In the genomic region with DNA sequence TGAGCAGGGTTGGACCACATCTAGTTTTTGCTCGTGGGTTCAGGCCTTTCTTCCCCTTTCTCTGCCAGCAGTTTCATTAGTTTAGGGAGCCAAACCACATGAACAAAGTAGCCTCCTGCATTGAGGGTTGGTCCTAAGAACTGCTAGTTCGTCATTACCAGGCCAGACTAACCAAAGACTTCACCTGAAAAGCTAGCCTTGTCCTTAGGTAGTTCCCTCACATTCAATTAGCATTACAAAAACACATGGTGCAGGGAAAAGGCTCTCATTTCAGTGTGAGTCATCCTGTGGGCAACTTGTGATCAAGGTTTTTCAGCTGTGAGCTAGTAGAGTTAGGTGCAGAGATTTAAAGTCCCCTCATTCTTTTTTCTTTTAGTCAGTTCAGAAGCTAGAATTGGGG, we compare ENCODE assay signal across 16 cellular contexts.
A peak's percentile ranks its signal among the peaks of the same experiment; 100 is the strongest.
DNase-seq lines count a peak whose midpoint lies in the region; ATAC-seq and TF ChIP-seq lines count a peak whose summit lies in the region.
"Had no signal": no experiment of that assay in that cellular context is flagged by ENCODE, and none has a peak within 500 bp of the region (broad histone marks: within the 10 kb centered on the region; RNA-seq: fewer than 3 reads in every experiment).

No MANE protein-coding gene starts in this region.

- H3K27ac Mint-ChIP-seq in activated T-helper 2 cell treated with anti-CD3 and anti-CD28 coated beads, Interferon-gamma antibody, Interleukin-2, Interleukin-4, amounts not matched to agents 10 μg/mL and 5 μg/mL and 100 μg/mL, durations not matched to agents 14 hours and 24 hours and 36 hours: no peak overlapping the region
- H3K27ac Mint-ChIP-seq: T-helper 2 cell treated with Interferon-gamma antibody and Interleukin-4, amounts not matched to agents 5 μg/mL and 100 μg/mL, for 36 hours had no signal

- H3K36me3 Mint-ChIP-seq in activated T-cell treated with anti-CD3 and anti-CD28 coated beads, Interleukin-2, amount 50 U/mL, for 4 hours (ENCODE audit: insufficient read depth): no peaks in the 10 kb centered on the region
- H3K36me3 Mint-ChIP-seq in activated T-helper 2 cell treated with anti-CD3 and anti-CD28 coated beads, Interferon-gamma antibody, Interleukin-2, Interleukin-4, amounts not matched to agents 10 μg/mL and 5 μg/mL and 100 μg/mL, durations not matched to agents 14 hours and 24 hours and 36 hours (ENCODE audit: low read depth): no peaks in the 10 kb centered on the region

- ATAC-seq in HG03442 (IDR thresholded peaks at IDR 0.05; ENCODE audit: unreplicated experiment) (peak; percentile 46), HG03469 (IDR thresholded peaks at IDR 0.05; ENCODE audit: unreplicated experiment) (no peak)
- ATAC-seq in activated T-cell treated with anti-CD3 and anti-CD28 coated beads, Interleukin-2, amount 50 U/mL, for 4 hours: no peak
- ATAC-seq: esophagus mucosa had no signal

- no peak overlapping the region for H3K4me3 ChIP-seq in astrocyte of the cerebellum (ENCODE audit: low read depth, low read length)
- H3K4me3 ChIP-seq: BLaER1 had no signal

- H3K4me1 Mint-ChIP-seq in activated T-cell treated with anti-CD3 and anti-CD28 coated beads, Interleukin-2, amount 50 U/mL, for 4 hours (ENCODE audit: low read depth): no peaks in the 10 kb centered on the region
- peaks cover 6% of the 10 kb centered on the region for H3K4me1 Mint-ChIP-seq in activated T-helper 2 cell treated with anti-CD3 and anti-CD28 coated beads, Interferon-gamma antibody, Interleukin-2, Interleukin-4, amounts not matched to agents 10 μg/mL and 5 μg/mL and 100 μg/mL, durations not matched to agents 14 hours and 24 hours and 36 hours (ENCODE audit: low read depth)

- intact Hi-C loops in activated T-helper 2 cell treated with anti-CD3 and anti-CD28 coated beads, Interferon-gamma antibody, Interleukin-2, Interleukin-4, amounts not matched to agents 10 μg/mL and 5 μg/mL and 100 μg/mL, durations not matched to agents 14 hours and 24 hours and 36 hours (cut with micrococcal nuclease): no loop called here

- DNase-seq in Daoy (ENCODE audit: low read depth): peak; percentile 54
- peak; percentile 80 for DNase-seq in astrocyte of the cerebellum (ENCODE audit: low read depth)
- DNase-seq in iPS-NIHi7 (ENCODE audit: extremely low spot score): peak; percentile 69
- no peak for DNase-seq in activated T-cell treated with anti-CD3 and anti-CD28 coated beads, Interleukin-2, amount 50 U/mL, for 4 hours
- DNase-seq in activated T-helper 2 cell treated with anti-CD3 and anti-CD28 coated beads, Interferon-gamma antibody, Interleukin-2, Interleukin-4, amounts not matched to agents 10 μg/mL and 5 μg/mL and 100 μg/mL, durations not matched to agents 14 hours and 24 hours and 36 hours (ENCODE audit: low spot score): no peak
- no peak for DNase-seq in C1 segment of cervical spinal cord (lab: John Stamatoyannopoulos, UW)
- DNase-seq: amniotic stem cell; IMR-90; NCI-H2029 treated with DMSO at 0.1 percent for 48 hours; OCI-M1; stimulated activated CD4-positive, alpha-beta T cell treated with anti-CD3 and anti-CD28 coated beads, Interleukin-12 subunit alpha, Interleukin-12 subunit beta, amount 100 ng/mL, for 4 hours had no signal

- TF ChIP-seq CTCF in astrocyte of the cerebellum (IDR thresholded peaks at IDR 0.05; ENCODE audit: low read depth, low read length, missing control alignments): no peak

- H3K27me3 Mint-ChIP-seq in activated T-cell treated with anti-CD3 and anti-CD28 coated beads, Interleukin-2, amount 50 U/mL, for 4 hours (ENCODE audit: low read depth): peaks cover 4% of the 10 kb centered on the region
- no peaks in the 10 kb centered on the region for H3K27me3 Mint-ChIP-seq in activated T-helper 2 cell treated with anti-CD3 and anti-CD28 coated beads, Interferon-gamma antibody, Interleukin-2, Interleukin-4, amounts not matched to agents 10 μg/mL and 5 μg/mL and 100 μg/mL, durations not matched to agents 14 hours and 24 hours and 36 hours (ENCODE audit: low read depth)

- H3K9me3 Mint-ChIP-seq in activated T-cell treated with anti-CD3 and anti-CD28 coated beads, Interleukin-2, amount 50 U/mL, for 4 hours: no peaks in the 10 kb centered on the region
- H3K9me3 Mint-ChIP-seq in activated T-helper 2 cell treated with anti-CD3 and anti-CD28 coated beads, Interferon-gamma antibody, Interleukin-2, Interleukin-4, amounts not matched to agents 10 μg/mL and 5 μg/mL and 100 μg/mL, durations not matched to agents 14 hours and 24 hours and 36 hours: no peaks in the 10 kb centered on the region
- H3K9me3 Mint-ChIP-seq: T-helper 2 cell treated with Interferon-gamma antibody and Interleukin-4, amounts not matched to agents 5 μg/mL and 100 μg/mL, for 36 hours had no signal

- H3K4me3 Mint-ChIP-seq in activated T-cell treated with anti-CD3 and anti-CD28 coated beads, Interleukin-2, amount 50 U/mL, for 4 hours: no peak overlapping the region
- no peak overlapping the region for H3K4me3 Mint-ChIP-seq in activated T-helper 2 cell treated with anti-CD3 and anti-CD28 coated beads, Interferon-gamma antibody, Interleukin-2, Interleukin-4, amounts not matched to agents 10 μg/mL and 5 μg/mL and 100 μg/mL, durations not matched to agents 14 hours and 24 hours and 36 hours (ENCODE audit: low read depth)
- H3K4me3 Mint-ChIP-seq: T-helper 2 cell treated with Interferon-gamma antibody and Interleukin-4, amounts not matched to agents 5 μg/mL and 100 μg/mL, for 36 hours had no signal

- in situ Hi-C loops in astrocyte of the cerebellum (cut with HindIII; ENCODE audit: low sequenced_read_pairs): no loop called here

Comparison
In these comparisons a context has a peak if more than half of its experiments do, and no peak if none do; other contexts are left out.
1. DNase-seq: peak in Daoy (single experiment), astrocyte of the cerebellum (single experiment) and iPS-NIHi7 (single experiment); none in activated T-cell treated with anti-CD3 and anti-CD28 coated beads, Interleukin-2, amount 50 U/mL, for 4 hours (single experiment), activated T-helper 2 cell treated with anti-CD3 and anti-CD28 coated beads, Interferon-gamma antibody, Interleukin-2, Interleukin-4, amounts not matched to agents 10 μg/mL and 5 μg/mL and 100 μg/mL, durations not matched to agents 14 hours and 24 hours and 36 hours (single experiment) and C1 segment of cervical spinal cord (0 of 14).